18 cellular contexts compared by ENCODE assay signal in genomic region chr17:50480854-50481490, GRCh38. TPM values are rescaled to one million over a fixed set of nuclear protein-coding genes. Genes with fewer than 3 reads are reported as not detected.
DNase-seq lines count a peak whose midpoint lies in the region; ATAC-seq, FAIRE-seq and TF ChIP-seq lines count a peak whose summit lies in the region.
"Had no signal": no experiment of that assay in that cellular context is flagged by ENCODE, and none has a peak within 500 bp of the region (broad histone marks: within the 10 kb centered on the region; RNA-seq: fewer than 3 reads in every experiment).

No MANE protein-coding gene starts in this region.

- H3K27ac ChIP-seq in A673 (ENCODE audit: low read depth, low read length, poor library complexity, severe bottlenecking) (no peak overlapping the region), OCI-LY7 (ENCODE audit: low read depth, low read length, poor library complexity, severe bottlenecking) (no peak overlapping the region), small intestine (ENCODE audit: low read depth in 1 of 2, low read length in 1 of 2) (no peak overlapping the region)
- H3K27ac ChIP-seq: brain microvascular endothelial cell had no signal

- no peaks in the 10 kb centered on the region for H3K27me3 Mint-ChIP-seq in Caco-2 (ENCODE audit: insufficient read depth, unreplicated experiment)

- ATAC-seq in GM18520 (IDR thresholded peaks at IDR 0.05; ENCODE audit: unreplicated experiment) (no peak), HG03521 (IDR thresholded peaks at IDR 0.05; ENCODE audit: unreplicated experiment) (no peak)

- BruUV-seq in A673 (replicated peaks; lab: Mats Ljungman, UMichigan): TSS peak; percentile 57
- BruUV-seq in Caco-2 (replicated peaks; lab: Mats Ljungman, UMichigan): TSS peak; percentile 34
- TSS peak; percentile 55 for BruUV-seq in OCI-LY7 (replicated peaks; lab: Mats Ljungman, UMichigan)

- POLR2A ChIA-PET in A673 (lab: Charles Lee; ENCODE audit: low non-redundant PET) (no interaction called here), Caco-2 (lab: Charles Lee) (no interaction called here), OCI-LY7 (lab: Charles Lee) (no interaction called here)

- H3K4me1 ChIP-seq in A673 (ENCODE audit: insufficient read depth, low read length, poor library complexity, severe bottlenecking): peaks cover 8% of the 10 kb centered on the region
- peaks cover 17% of the 10 kb centered on the region for H3K4me1 ChIP-seq in Caco-2
- H3K4me1 ChIP-seq in OCI-LY7 (ENCODE audit: insufficient read depth, low read length, poor library complexity, severe bottlenecking): peaks cover 16% of the 10 kb centered on the region
- H3K4me1 ChIP-seq in small intestine (ENCODE audit: control insufficient read depth in 2 of 2, insufficient read depth in 1 of 2, low read depth in 1 of 2, low read length in 1 of 2): peaks cover 1 to 6% of the 10 kb centered on the region in 2 donors

- peaks cover 17% of the 10 kb centered on the region for H3K36me3 ChIP-seq in A673 (ENCODE audit: insufficient read depth, low read length, poor library complexity, severe bottlenecking)
- H3K36me3 ChIP-seq in Caco-2 (ENCODE audit: control insufficient read depth, insufficient read depth, low read length): peaks cover 12% of the 10 kb centered on the region
- peaks cover 39% of the 10 kb centered on the region for H3K36me3 ChIP-seq in OCI-LY7 (ENCODE audit: insufficient read depth, low read length)
- peaks cover 4 to 5% of the 10 kb centered on the region in 2 donors for H3K36me3 ChIP-seq in small intestine (ENCODE audit: control insufficient read depth in 2 of 2, insufficient read depth in 2 of 2, low read length in 2 of 2)

- H2AFZ ChIP-seq in OCI-LY7 (ENCODE audit: low read length): no peak overlapping the region

- H3K4me1 Mint-ChIP-seq in Caco-2 (ENCODE audit: low read depth, unreplicated experiment): peaks cover 44% of the 10 kb centered on the region

- 91 to 92% (median 92%) methylated on average over 2 of the region's 2 CpGs for WGBS in small intestine, 3 donors

- H3K4me2 ChIP-seq in OCI-LY7 (ENCODE audit: low read length): no peak overlapping the region

- H3K36me3 Mint-ChIP-seq in Caco-2 (ENCODE audit: insufficient read depth, unreplicated experiment): peaks cover 52% of the 10 kb centered on the region

- H3K27me3 ChIP-seq in A673 (replicated peaks; ENCODE audit: insufficient read depth, low read depth, low read length, poor library complexity) (no peaks in the 10 kb centered on the region), Caco-2 (replicated peaks; ENCODE audit: control insufficient read depth, insufficient read depth, low read length) (no peaks in the 10 kb centered on the region), small intestine (ENCODE audit: control insufficient read depth in 2 of 2, insufficient read depth in 2 of 2, low read length in 2 of 2) (no peaks in the 10 kb centered on the region)
- H3K27me3 ChIP-seq: MG63 had no signal

- no peak overlapping the region for H3K4me3 ChIP-seq in A673 (ENCODE audit: low read depth, low read length, poor library complexity, severe bottlenecking)
- no peak overlapping the region for H3K4me3 ChIP-seq in Caco-2 (ENCODE audit: low read depth, low read length)
- H3K4me3 ChIP-seq in OCI-LY7 (ENCODE audit: low read depth, low read length, poor library complexity, severe bottlenecking): no peak overlapping the region
- no peak overlapping the region for H3K4me3 ChIP-seq in epithelial cell of esophagus (ENCODE audit: low read length)
- no peak overlapping the region for H3K4me3 ChIP-seq in small intestine (ENCODE audit: low read depth in 1 of 2, low read length in 2 of 2)
- H3K4me3 ChIP-seq: MG63 had no signal

- H3K9me2 ChIP-seq in OCI-LY7 (ENCODE audit: insufficient read depth, low read length): no peaks in the 10 kb centered on the region

- DNase-seq in A673 (ENCODE audit: low spot score) (peak; percentile 51), Caco-2 (no peak), OCI-LY7 (ENCODE audit: low spot score) (no peak), epithelial cell of esophagus (ENCODE audit: low read depth) (peak; percentile 65), small intestine (no peak)
- DNase-seq in activated CD4-positive, alpha-beta T cell treated with anti-CD3 and anti-CD28 coated beads, Interleukin-2, amount 50 U/mL, for 4 hours: no peak
- DNase-seq: activated B cell treated with CpG ODN at 0.5 μM for 24 hours, brain microvascular endothelial cell, MG63, NCI-H69, RPMI8226 had no signal

- no peak for FAIRE-seq in small intestine (lab: Jason Lieb, UNC)
- FAIRE-seq: keratinocyte had no signal

- H3K27ac Mint-ChIP-seq in Caco-2 (ENCODE audit: unreplicated experiment): no peak overlapping the region
- H3K27ac Mint-ChIP-seq: activated B cell treated with CpG ODN at 0.5 μM for 24 hours; T-helper 1 cell treated with Interleukin-12 subunit alpha and Interleukin-12 subunit beta and Interleukin-4 antibody, amounts not matched to agents 30 μg/mL and 1 μg/mL, for 36 hours had no signal

- CTCF ChIA-PET in A673 (lab: Charles Lee) (interaction anchor here (0.9 kb wide), 1 partner anchor 145 kb away, joined by 3 read pairs; no protein-coding TSS in a partner anchor), Caco-2 (lab: Charles Lee) (no interaction called here), OCI-LY7 (lab: Charles Lee; ENCODE audit: unreplicated experiment) (no interaction called here)

- peaks cover 3% of the 10 kb centered on the region; the same call in 1 of the 2 replicates for H3K79me2 ChIP-seq in OCI-LY7 (ENCODE audit: insufficient read depth, low read depth, low read length)

- H3K9me3 Mint-ChIP-seq in Caco-2 (ENCODE audit: unreplicated experiment): no peaks in the 10 kb centered on the region
- H3K9me3 Mint-ChIP-seq: activated B cell treated with CpG ODN at 0.5 μM for 24 hours; stimulated activated naive CD8-positive, alpha-beta T cell treated with anti-CD3 and anti-CD28 coated beads, Interleukin-15, Interleukin-2, amounts not matched to agents 100 ng/mL and 50 ng/mL, for 24 hours; T-helper 1 cell treated with Interleukin-12 subunit alpha and Interleukin-12 subunit beta and Interleukin-4 antibody, amounts not matched to agents 30 μg/mL and 1 μg/mL, for 36 hours had no signal

- TF ChIP-seq CTCF in A673 (conservative IDR thresholded peaks at IDR 0.05; ENCODE audit: low read depth, low read length): no peak
- no peak for TF ChIP-seq CTCF in Caco-2 (IDR thresholded peaks at IDR 0.05; ENCODE audit: insufficient read depth in 1 of 2, low read depth in 1 of 2, low read length in 1 of 2, severe bottlenecking in 1 of 2, unreplicated experiment in 1 of 2)
- peak; percentile 27; the same call in 1 of the 2 replicates for TF ChIP-seq CTCF in OCI-LY7 (conservative IDR thresholded peaks at IDR 0.05; ENCODE audit: low read length)
- TF ChIP-seq CTCF in epithelial cell of esophagus (IDR thresholded peaks at IDR 0.05; ENCODE audit: insufficient read depth, low read depth, low read length, missing control alignments): no peak

- H4K20me1 ChIP-seq in OCI-LY7 (ENCODE audit: insufficient read depth, low read length): no peaks in the 10 kb centered on the region

- H3K4me3 Mint-ChIP-seq in Caco-2 (ENCODE audit: unreplicated experiment): no peak overlapping the region
- H3K4me3 Mint-ChIP-seq: activated B cell treated with CpG ODN at 0.5 μM for 24 hours had no signal

- intact Hi-C loops in A673 (cut with micrococcal nuclease; ENCODE audit: unreplicated experiment) (loop anchor here (5.0 kb wide), 1 partner anchor 61 kb away; no protein-coding TSS in a partner anchor), Caco-2 (cut with micrococcal nuclease; ENCODE audit: unreplicated experiment) (loop anchor here (5.0 kb wide), 1 partner anchor 476 kb away; no protein-coding TSS in a partner anchor), OCI-LY7 (cut with micrococcal nuclease; ENCODE audit: unreplicated experiment) (loop anchor here (10.0 kb wide), 1 partner anchor 224 kb away; the partner anchor contains the start of gene ANKRD40)

- H3K9me3 ChIP-seq in A673 (ENCODE audit: low read depth, low read length, poor library complexity, severe bottlenecking) (no peaks in the 10 kb centered on the region), Caco-2 (no peaks in the 10 kb centered on the region), OCI-LY7 (ENCODE audit: low read length) (no peaks in the 10 kb centered on the region), small intestine (ENCODE audit: control insufficient read depth, low read depth) (no peaks in the 10 kb centered on the region)
- H3K9me3 ChIP-seq: MG63 had no signal

RNA-seq across cellular contexts. Expression of gene RSAD1, which starts 2.3 kb away (rescaled TPM):
- total RNA-seq in A673 (2021) (44.3 and 48.4 TPM in 2 replicates), Caco-2 (2022) (85.3 and 93.9 TPM in 2 replicates), OCI-LY7 (2022) (27.9 and 28.1 TPM in 2 replicates)
- total RNA-seq in OCI-LY7 (2014; rRNA removed; shearing (Covaris generic)): 22.6 and 25.0 TPM in 2 replicates
- polyA plus RNA-seq in small intestine: 10 to 100 TPM; 18.1 to 19.5 (median 19.5) TPM

RNA-seq across cellular contexts. Expression of gene CHAD, which starts 12.3 kb away (rescaled TPM):
- total RNA-seq in A673 (2021): 0.17 TPM in 1 of 2 replicates, not detected in the other
- not detected in 2 replicates for total RNA-seq in Caco-2 (2022)
- not detected in 2 replicates for total RNA-seq in OCI-LY7 (2014; rRNA removed; shearing (Covaris generic))
- not detected in 2 replicates for total RNA-seq in OCI-LY7 (2022)
- polyA plus RNA-seq in small intestine: 10 to 100 TPM in 1 of 3 donors, 1 to 10 TPM in 1, under 1 TPM in 1; 0.87 to 13.4 (median 4.9) TPM
- total RNA-seq: renal cortical epithelial cell had no signal
- polyA plus RNA-seq: keratinocyte, neural cell had no signal

RNA-seq across cellular contexts. Expression of gene MYCBPAP, which starts 27.3 kb away (rescaled TPM):
- total RNA-seq in A673 (2021) (0.92 and 1.2 TPM in 2 replicates), Caco-2 (2022) (1.3 and 2.7 TPM in 2 replicates), OCI-LY7 (2022) (6.8 and 7.8 TPM in 2 replicates)
- total RNA-seq in OCI-LY7 (2014; rRNA removed; shearing (Covaris generic)): 3.0 and 5.0 TPM in 2 replicates
- polyA plus RNA-seq in small intestine: under 1 TPM in 2 of 3 donors, not detected in 1; 0.13 to 0.45 TPM

RNA-seq across cellular contexts. Expression of gene EPN3, which starts 51.6 kb away (rescaled TPM):
- total RNA-seq in A673 (2021) (0.09 TPM in 1 of 2 replicates, not detected in the other), Caco-2 (2022) (49.4 and 53.2 TPM in 2 replicates), OCI-LY7 (2022) (0.11 TPM in 1 of 2 replicates, not detected in the other)
- 0.28 TPM in 1 of 2 replicates, not detected in the other for total RNA-seq in OCI-LY7 (2014; rRNA removed; shearing (Covaris generic))
- 10 to 100 TPM in 2 of 3 donors, 1 to 10 TPM in 1; 5.4 to 28.1 (median 17.4) TPM for polyA plus RNA-seq in small intestine
- total RNA-seq: activated B cell treated with CpG ODN at 0.5 μM for 24 hours had no signal
- polyA plus RNA-seq: neural cell had no signal

RNA-seq across cellular contexts. Expression of gene ACSF2, which starts 55.0 kb away (rescaled TPM):
- 4.1 and 9.2 TPM in 2 replicates for total RNA-seq in A673 (2021)
- total RNA-seq in Caco-2 (2022): 135 and 161 TPM in 2 replicates
- 38.6 and 48.1 TPM in 2 replicates for total RNA-seq in OCI-LY7 (2014; rRNA removed; shearing (Covaris generic))
- total RNA-seq in OCI-LY7 (2022): 42.7 and 48.2 TPM in 2 replicates
- 100 to 1,000 TPM in 2 of 3 donors, 10 to 100 TPM in 1; 13.5 to 259 (median 129) TPM for polyA plus RNA-seq in small intestine
- polyA plus RNA-seq: neural cell had no signal

Comparison
In these comparisons a context has a peak if more than half of its experiments do, and no peak if none do; other contexts are left out.
1. DNase-seq: peak in A673 (single experiment) and epithelial cell of esophagus (single experiment); none in Caco-2 (0 of 2), OCI-LY7 (single experiment), small intestine (single experiment) and activated CD4-positive, alpha-beta T cell treated with anti-CD3 and anti-CD28 coated beads, Interleukin-2, amount 50 U/mL, for 4 hours (0 of 2).